2 cellular contexts compared by ENCODE assay signal in genomic region chr12:31845613-31846321, GRCh38.
A peak's percentile ranks its signal among the peaks of the same experiment; 100 is the strongest.
TF ChIP-seq lines count a peak whose summit lies in the region.

No MANE protein-coding gene starts in this region.

TF ChIP-seq in K562, 482 proteins besides CTCF, POLR2A, EP300 and RAD21 (continues in another document):
- TF ChIP-seq CEBPG (CRISPR knock-in tag; IDR thresholded peaks at IDR 0.05) (no peak), CEBPG (tag; conservative IDR thresholded peaks at IDR 0.05 in 1 of 2, IDR thresholded peaks at IDR 0.05 in 1 of 2) (no peak), MAX (CRISPR knock-in tag; IDR thresholded peaks at IDR 0.05) (no peak), C11orf30 (IDR thresholded peaks at IDR 0.05; ENCODE audit: low read depth) (peak; percentile 81), TAL1 (IDR thresholded peaks at IDR 0.05) (peak; percentile 25; the same call in 1 of the 2 replicates), HNRNPUL1 (IDR thresholded peaks at IDR 0.05; ENCODE audit: low read length) (no peak), E4F1 (CRISPR knock-in tag; IDR thresholded peaks at IDR 0.05; ENCODE audit: borderline replicate concordance) (no peak), TRIM24 (IDR thresholded peaks at IDR 0.05) (peak in 1 of 2 experiments; percentile 13; a peak in 1 of 4 replicates), ZNF644 (tag; IDR thresholded peaks at IDR 0.05; ENCODE audit: low read depth) (no peak), ARID1B (IDR thresholded peaks at IDR 0.05) (peak; percentile 57; the same call in 1 of the 2 replicates), E2F8 (IDR thresholded peaks at IDR 0.05; ENCODE audit: low read depth, partially characterized antibody) (no peak), ZNF589 (CRISPR knock-in tag; IDR thresholded peaks at IDR 0.05; ENCODE audit: low read depth) (no peak), ZNF316 (IDR thresholded peaks at IDR 0.05) (peak; percentile 91), PHB (CRISPR knock-in tag; IDR thresholded peaks at IDR 0.05) (no peak), ZNF398 (CRISPR knock-in tag; IDR thresholded peaks at IDR 0.05) (no peak), TEAD4 (IDR thresholded peaks at IDR 0.05; ENCODE audit: low read length) (peak; percentile 44; the same call in 1 of the 2 replicates), TEAD4 (CRISPR knock-in tag; IDR thresholded peaks at IDR 0.05; ENCODE audit: borderline replicate concordance) (no peak), TCF3 (CRISPR knock-in tag; IDR thresholded peaks at IDR 0.05) (peak; percentile 59), CBX1 (IDR thresholded peaks at IDR 0.05; ENCODE audit: low read depth) (no peak), BMI1 (IDR thresholded peaks at IDR 0.05; ENCODE audit: low read length) (no peak), ZNF583 (CRISPR knock-in tag; IDR thresholded peaks at IDR 0.05) (no peak), CBFA2T2 (conservative IDR thresholded peaks at IDR 0.05) (0 out of 2 replicates have a peak, but pooled peaks have one; percentile 46), NCOR1 (IDR thresholded peaks at IDR 0.05) (peak; percentile 36), ADNP (tag; IDR thresholded peaks at IDR 0.05) (no peak), NR3C1 (CRISPR knock-in tag; IDR thresholded peaks at IDR 0.05) (no peak), TBP (optimal IDR thresholded peaks at IDR 0.05; ENCODE audit: low read depth, low read length) (peak; percentile 39), ZNF696 (CRISPR knock-in tag; conservative IDR thresholded peaks at IDR 0.05) (no peak), ZNF76 (CRISPR knock-in tag; IDR thresholded peaks at IDR 0.05; ENCODE audit: borderline replicate concordance) (no peak), ZNF23 (CRISPR knock-in tag; IDR thresholded peaks at IDR 0.05) (no peak), CBFA2T3 (IDR thresholded peaks at IDR 0.05) (peak; percentile 71), MAFG (tag; conservative IDR thresholded peaks at IDR 0.05) (peak; percentile 60), CCNT2 (IDR thresholded peaks at IDR 0.05; ENCODE audit: borderline replicate concordance, extremely low read depth, insufficient read length, low read depth, low read length) (peak; percentile 17), ARID2 (IDR thresholded peaks at IDR 0.05) (no peak), CBFB (CRISPR knock-in tag; IDR thresholded peaks at IDR 0.05) (no peak), NEUROD1 (IDR thresholded peaks at IDR 0.05; ENCODE audit: borderline replicate concordance, low read depth, low read length, partially characterized antibody) (no peak), MAFF (IDR thresholded peaks at IDR 0.05; ENCODE audit: low read length) (peak; percentile 75)

TF ChIP-seq in HepG2, 621 proteins besides CTCF, POLR2A, EP300 and RAD21 (continues in another document):
- peak; percentile 49 for TF ChIP-seq ZNF629 (CRISPR knock-in tag; conservative IDR thresholded peaks at IDR 0.05)
- no peak for TF ChIP-seq SUZ12 (IDR thresholded peaks at IDR 0.05; ENCODE audit: low read depth, low read length)
- no peak for TF ChIP-seq RNF2 (conservative IDR thresholded peaks at IDR 0.05; ENCODE audit: low read depth)
- TF ChIP-seq JUND (CRISPR knock-in tag; IDR thresholded peaks at IDR 0.05) = no peak
- TF ChIP-seq CC2D1A (CRISPR knock-in tag; IDR thresholded peaks at IDR 0.05) = no peak
- TF ChIP-seq ZNF883 (CRISPR knock-in tag; IDR thresholded peaks at IDR 0.05; ENCODE audit: not compliant biosample characterization) = no peak
- no peak for TF ChIP-seq SOX6 (IDR thresholded peaks at IDR 0.05)
- TF ChIP-seq SOX6 (CRISPR knock-in tag; IDR thresholded peaks at IDR 0.05) = peak; percentile 80
- no peak for TF ChIP-seq ESRRA (CRISPR knock-in tag; IDR thresholded peaks at IDR 0.05; ENCODE audit: low read depth)
- TF ChIP-seq MAFF (IDR thresholded peaks at IDR 0.05; ENCODE audit: low read depth, low read length) = peak; percentile 83
- TF ChIP-seq ZNF609 (CRISPR knock-in tag; IDR thresholded peaks at IDR 0.05; ENCODE audit: borderline replicate concordance) = peak; percentile 88
- TF ChIP-seq PAX8 (CRISPR knock-in tag; IDR thresholded peaks at IDR 0.05; ENCODE audit: borderline replicate concordance) = no peak
- no peak for TF ChIP-seq TOE1 (CRISPR knock-in tag; IDR thresholded peaks at IDR 0.05)
- no peak for TF ChIP-seq ZNF552 (CRISPR knock-in tag; IDR thresholded peaks at IDR 0.05; ENCODE audit: borderline replicate concordance)
- no peak for TF ChIP-seq DMTF1 (CRISPR knock-in tag; IDR thresholded peaks at IDR 0.05)
- no peak for TF ChIP-seq ZNF788 (CRISPR knock-in tag; IDR thresholded peaks at IDR 0.05; ENCODE audit: borderline replicate concordance)
- TF ChIP-seq ZFP36L2 (CRISPR knock-in tag; IDR thresholded peaks at IDR 0.05) = no peak
- no peak for TF ChIP-seq CENPBD1 (CRISPR knock-in tag; IDR thresholded peaks at IDR 0.05; ENCODE audit: borderline replicate concordance, low read depth)
- TF ChIP-seq ZNF501 (CRISPR knock-in tag; IDR thresholded peaks at IDR 0.05) = no peak
- TF ChIP-seq ZNF782 (CRISPR knock-in tag; IDR thresholded peaks at IDR 0.05; ENCODE audit: borderline replicate concordance) = no peak
- no peak for TF ChIP-seq REL (CRISPR knock-in tag; conservative IDR thresholded peaks at IDR 0.05)
- peak; percentile 89 for TF ChIP-seq FOXA3 (CRISPR knock-in tag; IDR thresholded peaks at IDR 0.05)
- TF ChIP-seq ARNT2 (CRISPR knock-in tag; IDR thresholded peaks at IDR 0.05; ENCODE audit: low read depth) = no peak
- TF ChIP-seq NONO (IDR thresholded peaks at IDR 0.05) = no peak
- TF ChIP-seq NONO (CRISPR knock-in tag; conservative IDR thresholded peaks at IDR 0.05) = peak; percentile 41; the same call in 1 of the 2 replicates
- no peak for TF ChIP-seq ZNF775 (CRISPR knock-in tag; IDR thresholded peaks at IDR 0.05; ENCODE audit: borderline replicate concordance)
- TF ChIP-seq ZNF441 (CRISPR knock-in tag; IDR thresholded peaks at IDR 0.05; ENCODE audit: borderline replicate concordance) = no peak
- no peak for TF ChIP-seq MBNL3 (CRISPR knock-in tag; conservative IDR thresholded peaks at IDR 0.05)
- TF ChIP-seq ETV5 (CRISPR knock-in tag; IDR thresholded peaks at IDR 0.05; ENCODE audit: borderline replicate concordance) = peak; percentile 39; the same call in 1 of the 2 replicates
- peak; percentile 42; the same call in 1 of the 2 replicates for TF ChIP-seq ZNF292 (CRISPR knock-in tag; IDR thresholded peaks at IDR 0.05; ENCODE audit: borderline replicate concordance, low read depth)
- no peak for TF ChIP-seq ZFP1 (CRISPR knock-in tag; IDR thresholded peaks at IDR 0.05)
- peak; percentile 52; the same call in 1 of the 2 replicates for TF ChIP-seq FOSL2 (CRISPR knock-in tag; IDR thresholded peaks at IDR 0.05)
- no peak for TF ChIP-seq KLF15 (CRISPR knock-in tag; IDR thresholded peaks at IDR 0.05; ENCODE audit: borderline replicate concordance)
- no peak; the same call in 1 of the 2 replicates for TF ChIP-seq ZNF652 (CRISPR knock-in tag; IDR thresholded peaks at IDR 0.05; ENCODE audit: borderline replicate concordance, low read depth)
- TF ChIP-seq DZIP1 (CRISPR knock-in tag; IDR thresholded peaks at IDR 0.05) = no peak
- no peak for TF ChIP-seq ZNF160 (CRISPR knock-in tag; IDR thresholded peaks at IDR 0.05)
- TF ChIP-seq GATAD2A (CRISPR knock-in tag; IDR thresholded peaks at IDR 0.05) = peak; percentile 81
- no peak for TF ChIP-seq SP1 (IDR thresholded peaks at IDR 0.05)
- TF ChIP-seq SP1 (CRISPR knock-in tag; IDR thresholded peaks at IDR 0.05) = no peak
- no peak for TF ChIP-seq ZFP37 (CRISPR knock-in tag; IDR thresholded peaks at IDR 0.05; ENCODE audit: borderline replicate concordance)
- TF ChIP-seq ZNF672 (CRISPR knock-in tag; IDR thresholded peaks at IDR 0.05) = no peak
- no peak for TF ChIP-seq SYNCRIP (IDR thresholded peaks at IDR 0.05; ENCODE audit: insufficient read depth, low read depth, low read length)
- TF ChIP-seq ZNF839 (CRISPR knock-in tag; IDR thresholded peaks at IDR 0.05; ENCODE audit: borderline replicate concordance) = no peak
- no peak for TF ChIP-seq FOXM1 (CRISPR knock-in tag; IDR thresholded peaks at IDR 0.05)
- TF ChIP-seq ZSCAN22 (CRISPR knock-in tag; IDR thresholded peaks at IDR 0.05) = no peak
- no peak for TF ChIP-seq ZNF3 (CRISPR knock-in tag; IDR thresholded peaks at IDR 0.05)
- no peak for TF ChIP-seq FIP1L1 (IDR thresholded peaks at IDR 0.05; ENCODE audit: borderline replicate concordance, insufficient read depth, low read depth, low read length)
- TF ChIP-seq ZNF598 (CRISPR knock-in tag; IDR thresholded peaks at IDR 0.05; ENCODE audit: borderline replicate concordance) = no peak
- TF ChIP-seq GFI1 (CRISPR knock-in tag; IDR thresholded peaks at IDR 0.05; ENCODE audit: borderline replicate concordance) = peak; percentile 69; the same call in 1 of the 2 replicates
- TF ChIP-seq TCF7 (IDR thresholded peaks at IDR 0.05; ENCODE audit: low read depth) = peak; percentile 90
- 0 out of 2 replicates have a peak, but pooled peaks have one; percentile 30 for TF ChIP-seq GATAD1 (CRISPR knock-in tag; IDR thresholded peaks at IDR 0.05)
- TF ChIP-seq ZNF878 (CRISPR knock-in tag; IDR thresholded peaks at IDR 0.05) = no peak
- TF ChIP-seq THAP11 (CRISPR knock-in tag; IDR thresholded peaks at IDR 0.05) = peak; percentile 54; the same call in 1 of the 2 replicates
- no peak for TF ChIP-seq ZFP41 (CRISPR knock-in tag; IDR thresholded peaks at IDR 0.05; ENCODE audit: borderline replicate concordance)
- no peak for TF ChIP-seq HMGA1 (CRISPR knock-in tag; conservative IDR thresholded peaks at IDR 0.05)
- TF ChIP-seq ARID2 (CRISPR knock-in tag; IDR thresholded peaks at IDR 0.05; ENCODE audit: borderline replicate concordance) = no peak
- TF ChIP-seq ZFY (CRISPR knock-in tag; IDR thresholded peaks at IDR 0.05) = no peak
- 0 out of 2 replicates have a peak, but pooled peaks have one; percentile 22 for TF ChIP-seq ZSCAN31 (CRISPR knock-in tag; IDR thresholded peaks at IDR 0.05; ENCODE audit: low read depth)
